20 cellular contexts compared by ENCODE assay signal in genomic region chr7:139061416-139061815, GRCh38. TPM values are rescaled to one million over a fixed set of nuclear protein-coding genes. Genes with fewer than 3 reads are reported as not detected.
DNase-seq lines count a peak whose midpoint lies in the region; ATAC-seq and TF ChIP-seq lines count a peak whose summit lies in the region.
"Had no signal": no experiment of that assay in that cellular context is flagged by ENCODE, and none has a peak within 500 bp of the region (broad histone marks: within the 10 kb centered on the region; RNA-seq: fewer than 3 reads in every experiment).

No MANE protein-coding gene starts in this region.

- H3K9me3 ChIP-seq in CD4-positive, alpha-beta memory T cell (ENCODE audit: control insufficient read depth in 1 of 2, low read length in 2 of 2), result no peaks in the 10 kb centered on the region
- H3K9me3 ChIP-seq: breast epithelium, left lung, mucosa of descending colon, ovary, sigmoid colon, uterus had no signal

- H3K4me1 Mint-ChIP-seq in CD4-positive, alpha-beta memory T cell, result peaks cover 44 to 67% (median 57%) of the 10 kb centered on the region in 4 donors
- peaks cover 44% of the 10 kb centered on the region for H3K4me1 Mint-ChIP-seq in activated naive CD8-positive, alpha-beta T cell treated with anti-CD3 and anti-CD28 coated beads for 36 hours
- peaks cover 37 to 42% of the 10 kb centered on the region in 2 donors for H3K4me1 Mint-ChIP-seq in natural killer cell treated with Interleukin-12 subunit alpha and Interleukin-12 subunit beta and Interleukin-15 and Interleukin-18, amount 100 ng/mL, for 72 hours (ENCODE audit: low read depth in 2 of 2)
- H3K4me1 Mint-ChIP-seq in glutamatergic neuron (ENCODE audit: low read depth, unreplicated experiment), result peaks cover 2% of the 10 kb centered on the region

- H3K27me3 Mint-ChIP-seq in CD4-positive, alpha-beta memory T cell, result no peaks in the 10 kb centered on the region
- H3K27me3 Mint-ChIP-seq in activated naive CD8-positive, alpha-beta T cell treated with anti-CD3 and anti-CD28 coated beads for 36 hours, result no peaks in the 10 kb centered on the region
- no peaks in the 10 kb centered on the region for H3K27me3 Mint-ChIP-seq in natural killer cell treated with Interleukin-12 subunit alpha and Interleukin-12 subunit beta and Interleukin-15 and Interleukin-18, amount 100 ng/mL, for 72 hours
- H3K27me3 Mint-ChIP-seq in glutamatergic neuron (ENCODE audit: unreplicated experiment), result no peaks in the 10 kb centered on the region

- H3K27me3 ChIP-seq in CD4-positive, alpha-beta memory T cell (ENCODE audit: insufficient read depth, low read length), result no peaks in the 10 kb centered on the region
- H3K27me3 ChIP-seq: breast epithelium, left lung, ovary, sigmoid colon, uterus had no signal

- CTCF ChIA-PET in CD4-positive, alpha-beta memory T cell (lab: Charles Lee; ENCODE audit: partially characterized antibody), result interaction anchor here (0.5 to 3.5 kb wide), 6 partner anchors 11 to 67 kb away, joined by 3 to 18 read pairs (median 9); no protein-coding TSS in a partner anchor

- H3K36me3 Mint-ChIP-seq in CD4-positive, alpha-beta memory T cell, result peaks cover 76 to 80% of the 10 kb centered on the region in 2 donors
- H3K36me3 Mint-ChIP-seq in activated naive CD8-positive, alpha-beta T cell treated with anti-CD3 and anti-CD28 coated beads for 36 hours, result peaks cover 49% of the 10 kb centered on the region
- peaks cover 49% of the 10 kb centered on the region for H3K36me3 Mint-ChIP-seq in natural killer cell treated with Interleukin-12 subunit alpha and Interleukin-12 subunit beta and Interleukin-15 and Interleukin-18, amount 100 ng/mL, for 72 hours
- H3K36me3 Mint-ChIP-seq in glutamatergic neuron (ENCODE audit: unreplicated experiment), result no peaks in the 10 kb centered on the region

- ATAC-seq in natural killer cell treated with Interleukin-12 subunit alpha and Interleukin-12 subunit beta and Interleukin-15 and Interleukin-18, amount 100 ng/mL, for 72 hours, result peak; percentile 73 to 74
- no peak for ATAC-seq in GM21529 (IDR thresholded peaks at IDR 0.05; ENCODE audit: unreplicated experiment)
- ATAC-seq: left lung, mucosa of descending colon had no signal

- TF ChIP-seq CTCF in glutamatergic neuron (IDR thresholded peaks at IDR 0.05; ENCODE audit: partially characterized antibody, unreplicated experiment), result no peak

- peak overlapping the region in 1 of 8 donors; percentile 67 for H3K4me3 Mint-ChIP-seq in CD4-positive, alpha-beta memory T cell
- H3K4me3 Mint-ChIP-seq in activated naive CD8-positive, alpha-beta T cell treated with anti-CD3 and anti-CD28 coated beads for 36 hours, result no peak overlapping the region
- H3K4me3 Mint-ChIP-seq in natural killer cell treated with Interleukin-12 subunit alpha and Interleukin-12 subunit beta and Interleukin-15 and Interleukin-18, amount 100 ng/mL, for 72 hours, result no peak overlapping the region
- H3K4me3 Mint-ChIP-seq in glutamatergic neuron (ENCODE audit: unreplicated experiment), result no peak overlapping the region

- H3K36me3 ChIP-seq in CD4-positive, alpha-beta memory T cell (ENCODE audit: insufficient read depth, low read length), result peaks cover 84% of the 10 kb centered on the region
- H3K36me3 ChIP-seq: ovary, uterus had no signal

- POLR2A ChIA-PET in CD4-positive, alpha-beta memory T cell (lab: Charles Lee; ENCODE audit: partially characterized antibody), result interaction anchor here (0.7 to 9.3 kb wide), 4 partner anchors 8 to 43 kb away, joined by 3 to 56 read pairs (median 6); no protein-coding TSS in a partner anchor

- H3K4me1 ChIP-seq in CD4-positive, alpha-beta memory T cell (ENCODE audit: insufficient read depth, low read length), result peaks cover 53% of the 10 kb centered on the region
- H3K4me1 ChIP-seq: breast epithelium, sigmoid colon, uterus had no signal

- no peak overlapping the region for H3K27ac ChIP-seq in CD4-positive, alpha-beta memory T cell (ENCODE audit: low read depth, low read length)
- H3K27ac ChIP-seq: breast epithelium, epithelial cell of prostate, left lung, ovary, sigmoid colon, uterus had no signal

- peaks cover 0 to 2% (median 0%) of the 10 kb centered on the region in 8 donors for H3K9me3 Mint-ChIP-seq in CD4-positive, alpha-beta memory T cell
- H3K9me3 Mint-ChIP-seq in activated naive CD8-positive, alpha-beta T cell treated with anti-CD3 and anti-CD28 coated beads for 36 hours, result no peaks in the 10 kb centered on the region
- H3K9me3 Mint-ChIP-seq in natural killer cell treated with Interleukin-12 subunit alpha and Interleukin-12 subunit beta and Interleukin-15 and Interleukin-18, amount 100 ng/mL, for 72 hours, result no peaks in the 10 kb centered on the region
- H3K9me3 Mint-ChIP-seq in glutamatergic neuron (ENCODE audit: unreplicated experiment), result peaks cover 2% of the 10 kb centered on the region

- no peak for DNase-seq in CD4-positive, alpha-beta memory T cell
- peak; percentile 37 for DNase-seq in MV-4-11 (lab: John Stamatoyannopoulos, UW)
- no peak for DNase-seq in activated naive CD8-positive, alpha-beta T cell treated with anti-CD3 and anti-CD28 coated beads for 36 hours
- no peak for DNase-seq in natural killer cell treated with Interleukin-12 subunit alpha and Interleukin-12 subunit beta and Interleukin-15 and Interleukin-18, amount 100 ng/mL, for 72 hours (ENCODE audit: low spot score)
- DNase-seq in glutamatergic neuron, result no peak
- no peak for DNase-seq in amygdala (lab: John Stamatoyannopoulos, UW)
- DNase-seq: HCEC 1CT; KG1; left lung; mucosa of descending colon; NCI-H187 treated with DMSO at 0.1 percent for 48 hours; NCI-H524; ovary; sigmoid colon; stimulated activated CD4-positive, alpha-beta T cell treated with anti-CD3 and anti-CD28 coated beads, Interleukin-2, amount 100 ng/mL, for 24 hours; substantia nigra; uterus had no signal

- intact Hi-C loops in CD4-positive, alpha-beta memory T cell (cut with micrococcal nuclease), result loop anchor here (2.0 kb wide), 2 partner anchors 15 to 17 kb away; no protein-coding TSS in a partner anchor

- peak overlapping the region in 6 of 7 donors; percentile 41 to 82 (median 72) for H3K27ac Mint-ChIP-seq in CD4-positive, alpha-beta memory T cell
- H3K27ac Mint-ChIP-seq in activated naive CD8-positive, alpha-beta T cell treated with anti-CD3 and anti-CD28 coated beads for 36 hours, result peak overlapping the region; percentile 67
- H3K27ac Mint-ChIP-seq in natural killer cell treated with Interleukin-12 subunit alpha and Interleukin-12 subunit beta and Interleukin-15 and Interleukin-18, amount 100 ng/mL, for 72 hours, result peak overlapping the region; percentile 7 to 38
- no peak overlapping the region for H3K27ac Mint-ChIP-seq in glutamatergic neuron (ENCODE audit: unreplicated experiment)

- no peak overlapping the region for H3K4me3 ChIP-seq in CD4-positive, alpha-beta memory T cell (ENCODE audit: low read length in 2 of 2)
- H3K4me3 ChIP-seq: breast epithelium, left lung, mucosa of descending colon, ovary, sigmoid colon, uterus had no signal

RNA-seq across cellular contexts. Expression of gene ZC3HAV1L, which starts 25.6 kb away (rescaled TPM):
- total RNA-seq in CD4-positive, alpha-beta memory T cell, result 1 to 10 TPM; 3.8 to 4.6 TPM
- under 1 TPM in 1 of 2 donors, not detected in 1; 0.37 TPM for polyA plus RNA-seq in CD4-positive, alpha-beta memory T cell
- total RNA-seq in activated naive CD8-positive, alpha-beta T cell treated with anti-CD3 and anti-CD28 coated beads for 36 hours, result 10 to 100 TPM; 12.9 to 13.4 TPM
- 1 to 10 TPM; 3.7 to 8.7 TPM for total RNA-seq in natural killer cell treated with Interleukin-12 subunit alpha and Interleukin-12 subunit beta and Interleukin-15 and Interleukin-18, amount 100 ng/mL, for 72 hours
- total RNA-seq in glutamatergic neuron (ENCODE audit: unreplicated experiment), result 5.8 TPM

RNA-seq across cellular contexts. Expression of gene ZC3HAV1, which starts 48.1 kb away (rescaled TPM):
- 100 to 1,000 TPM; 154 to 159 TPM for total RNA-seq in CD4-positive, alpha-beta memory T cell
- 100 to 1,000 TPM; 150 to 169 TPM for polyA plus RNA-seq in CD4-positive, alpha-beta memory T cell
- total RNA-seq in activated naive CD8-positive, alpha-beta T cell treated with anti-CD3 and anti-CD28 coated beads for 36 hours, result 100 to 1,000 TPM; 117 to 118 TPM
- 100 to 1,000 TPM in 1 of 2 donors, 10 to 100 TPM in 1; 88.2 to 104 TPM for total RNA-seq in natural killer cell treated with Interleukin-12 subunit alpha and Interleukin-12 subunit beta and Interleukin-15 and Interleukin-18, amount 100 ng/mL, for 72 hours
- total RNA-seq in glutamatergic neuron (ENCODE audit: unreplicated experiment), result 13.5 TPM
